In the genomic region with DNA sequence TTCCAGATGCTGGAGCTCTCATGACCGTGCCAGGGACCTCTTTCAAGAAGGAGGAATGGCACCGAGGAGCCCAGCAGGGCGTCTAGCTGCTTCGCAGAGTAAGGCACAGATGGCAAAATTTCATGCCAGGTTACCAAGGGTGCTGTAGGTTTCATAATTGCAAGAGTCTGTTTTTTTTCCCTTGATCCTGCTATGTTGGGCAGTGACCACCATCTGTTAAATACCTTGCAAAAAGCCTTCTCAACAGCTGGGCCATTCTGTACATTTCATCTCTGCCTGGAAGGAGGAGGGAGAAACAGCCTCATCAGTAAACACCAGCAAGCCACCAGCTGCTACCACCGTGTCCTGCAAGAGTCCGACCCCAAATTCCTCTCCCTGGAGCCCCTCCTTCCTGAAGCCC, we compare ENCODE assay signal across 15 cellular contexts.
"Had no signal": no experiment of that assay in that cellular context is flagged by ENCODE, and none has a peak within 500 bp of the region (broad histone marks: within the 10 kb centered on the region; RNA-seq: fewer than 3 reads in every experiment).

No MANE protein-coding gene starts in this region.

- FAIRE-seq: keratinocyte, urothelium cell line had no signal

- H3K4me1 Mint-ChIP-seq: activated CD4-positive, alpha-beta memory T cell treated with anti-CD3 and anti-CD28 coated beads, Interleukin-2, amount 10 ng/mL, durations not matched to agents 7 days and 5 days; stimulated activated effector memory CD8-positive, alpha-beta T cell treated with anti-CD3 and anti-CD28 coated beads, Interleukin-12 subunit alpha, Interleukin-12 subunit beta, amount 100 ng/mL, for 72 hours had no signal

- H3K4me1 ChIP-seq: colonic mucosa, esophagus muscularis mucosa, left lung, parathyroid adenoma, thyroid gland had no signal

- DNase-seq: activated CD4-positive, alpha-beta memory T cell treated with anti-CD3 and anti-CD28 coated beads, Interleukin-2, amount 10 ng/mL, durations not matched to agents 7 days and 5 days; activated CD4-positive, alpha-beta T cell treated with anti-CD3 and anti-CD28 coated beads for 4 hours; activated gamma-delta T cell; activated T-cell treated with anti-CD3 and anti-CD28 coated beads, Interleukin-2, amount 50 U/mL, for 4 hours; colonic mucosa; hippocampal formation; left lung; mammary epithelial cell had no signal

- H3K36me3 Mint-ChIP-seq: activated naive CD4-positive, alpha-beta T cell treated with anti-CD3 and anti-CD28 coated beads, Interleukin-2, amount 50 U/mL, for 72 hours; stimulated activated effector memory CD8-positive, alpha-beta T cell treated with anti-CD3 and anti-CD28 coated beads, Interleukin-12 subunit alpha, Interleukin-12 subunit beta, amount 100 ng/mL, for 72 hours had no signal

- H3K27me3 ChIP-seq: colonic mucosa, thyroid gland had no signal

- H3K9me3 ChIP-seq: colonic mucosa, esophagus muscularis mucosa, left lung, thyroid gland had no signal

- H3K4me3 ChIP-seq: colonic mucosa, esophagus muscularis mucosa, left lung, thyroid gland had no signal

- H3K27me3 Mint-ChIP-seq: activated CD4-positive, alpha-beta memory T cell treated with anti-CD3 and anti-CD28 coated beads, Interleukin-2, amount 10 ng/mL, durations not matched to agents 7 days and 5 days had no signal

- H3K27ac ChIP-seq: colonic mucosa, esophagus muscularis mucosa, left lung, parathyroid adenoma, thyroid gland had no signal

- H3K4me3 Mint-ChIP-seq: activated CD4-positive, alpha-beta memory T cell treated with anti-CD3 and anti-CD28 coated beads, Interleukin-2, amount 10 ng/mL, durations not matched to agents 7 days and 5 days; activated T-cell treated with anti-CD3 and anti-CD28 coated beads, Interleukin-2, amount 50 U/mL, for 4 hours; stimulated activated effector memory CD8-positive, alpha-beta T cell treated with anti-CD3 and anti-CD28 coated beads, Interleukin-12 subunit alpha, Interleukin-12 subunit beta, amount 100 ng/mL, for 72 hours had no signal

- H3K27ac Mint-ChIP-seq: activated CD4-positive, alpha-beta memory T cell treated with anti-CD3 and anti-CD28 coated beads, Interleukin-2, amount 10 ng/mL, durations not matched to agents 7 days and 5 days; activated naive CD4-positive, alpha-beta T cell treated with anti-CD3 and anti-CD28 coated beads, Interleukin-2, amount 50 U/mL, for 72 hours; stimulated activated effector memory CD8-positive, alpha-beta T cell treated with anti-CD3 and anti-CD28 coated beads, Interleukin-12 subunit alpha, Interleukin-12 subunit beta, amount 100 ng/mL, for 72 hours had no signal

- H3K36me3 ChIP-seq: colonic mucosa, esophagus muscularis mucosa, left lung, thyroid gland had no signal

- H3K9me3 Mint-ChIP-seq: activated CD4-positive, alpha-beta memory T cell treated with anti-CD3 and anti-CD28 coated beads, Interleukin-2, amount 10 ng/mL, durations not matched to agents 7 days and 5 days; activated naive CD4-positive, alpha-beta T cell treated with anti-CD3 and anti-CD28 coated beads, Interleukin-2, amount 50 U/mL, for 72 hours; activated T-cell treated with anti-CD3 and anti-CD28 coated beads, Interleukin-2, amount 50 U/mL, for 4 hours; stimulated activated effector memory CD8-positive, alpha-beta T cell treated with anti-CD3 and anti-CD28 coated beads, Interleukin-12 subunit alpha, Interleukin-12 subunit beta, amount 100 ng/mL, for 72 hours had no signal
